Comparison of ENCODE assay signal across 2 cellular contexts in the genomic region with DNA sequence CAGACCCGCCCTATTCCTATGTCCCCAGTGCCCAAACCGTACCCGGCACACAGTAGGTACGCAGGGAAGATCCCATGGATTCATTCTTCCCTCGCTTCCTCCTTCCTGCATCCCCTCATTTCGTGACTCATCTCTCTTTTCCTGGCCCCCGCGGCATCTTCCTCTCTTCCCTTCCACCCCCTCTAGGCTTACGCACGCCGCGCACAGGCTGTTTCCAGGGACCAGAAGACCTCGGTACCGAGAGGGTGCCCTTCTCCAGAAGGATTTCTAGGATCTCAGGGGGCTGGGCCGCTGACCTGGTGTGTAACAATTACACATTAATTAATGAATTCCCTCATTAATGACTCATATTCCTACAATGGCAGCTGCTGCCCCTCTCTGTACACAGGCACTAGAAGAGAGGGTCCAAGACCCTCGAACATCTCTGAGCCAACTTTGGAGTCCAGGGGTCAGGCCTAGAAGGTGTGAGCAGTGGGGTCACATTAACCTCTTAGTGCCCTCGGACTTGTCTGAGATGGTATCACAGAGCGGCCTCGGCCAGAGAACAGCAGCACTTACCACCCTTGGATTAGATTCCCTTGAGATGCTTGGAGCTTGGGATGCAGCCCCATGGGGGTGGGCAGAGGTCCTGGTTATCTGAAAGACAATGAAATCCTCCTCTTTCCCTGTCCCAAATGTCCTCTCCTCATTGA.
TF ChIP-seq lines count a peak whose summit lies in the region.

No MANE protein-coding gene starts in this region.

TF ChIP-seq in HCT116, 20 proteins besides CTCF, POLR2A, EP300 and RAD21 (continued from another document):
- TF ChIP-seq TCF7L2 (IDR thresholded peaks at IDR 0.05; ENCODE audit: borderline replicate concordance, extremely low read depth, insufficient read depth, insufficient read length) (no peak), FOSL1 (IDR thresholded peaks at IDR 0.05; ENCODE audit: low read depth) (no peak), SP1 (IDR thresholded peaks at IDR 0.05; ENCODE audit: low read depth) (no peak), ATF3 (IDR thresholded peaks at IDR 0.05) (no peak), POLR2AphosphoS5 (IDR thresholded peaks at IDR 0.05; ENCODE audit: low read depth, low read length) (no peak), ELF1 (IDR thresholded peaks at IDR 0.05; ENCODE audit: borderline replicate concordance, low read depth) (no peak), YY1 (IDR thresholded peaks at IDR 0.05; ENCODE audit: extremely low read depth, insufficient replicate concordance, low read depth, low read length) (no peak), CEBPB (IDR thresholded peaks at IDR 0.05; ENCODE audit: low read depth) (no peak), ZNF274 (IDR thresholded peaks at IDR 0.05; ENCODE audit: low read depth, low read length) (no peak), EZH2 (IDR thresholded peaks at IDR 0.05) (no peak), ZFX (IDR thresholded peaks at IDR 0.05) (no peak), SIN3A (IDR thresholded peaks at IDR 0.05; ENCODE audit: low read depth) (no peak), EZH2phosphoT487 (IDR thresholded peaks at IDR 0.05; ENCODE audit: borderline replicate concordance) (no peak), EGR1 (IDR thresholded peaks at IDR 0.05; ENCODE audit: low read depth) (no peak), CBX3 (IDR thresholded peaks at IDR 0.05; ENCODE audit: low read depth) (no peak)
- TF ChIP-seq, protein P1, sequence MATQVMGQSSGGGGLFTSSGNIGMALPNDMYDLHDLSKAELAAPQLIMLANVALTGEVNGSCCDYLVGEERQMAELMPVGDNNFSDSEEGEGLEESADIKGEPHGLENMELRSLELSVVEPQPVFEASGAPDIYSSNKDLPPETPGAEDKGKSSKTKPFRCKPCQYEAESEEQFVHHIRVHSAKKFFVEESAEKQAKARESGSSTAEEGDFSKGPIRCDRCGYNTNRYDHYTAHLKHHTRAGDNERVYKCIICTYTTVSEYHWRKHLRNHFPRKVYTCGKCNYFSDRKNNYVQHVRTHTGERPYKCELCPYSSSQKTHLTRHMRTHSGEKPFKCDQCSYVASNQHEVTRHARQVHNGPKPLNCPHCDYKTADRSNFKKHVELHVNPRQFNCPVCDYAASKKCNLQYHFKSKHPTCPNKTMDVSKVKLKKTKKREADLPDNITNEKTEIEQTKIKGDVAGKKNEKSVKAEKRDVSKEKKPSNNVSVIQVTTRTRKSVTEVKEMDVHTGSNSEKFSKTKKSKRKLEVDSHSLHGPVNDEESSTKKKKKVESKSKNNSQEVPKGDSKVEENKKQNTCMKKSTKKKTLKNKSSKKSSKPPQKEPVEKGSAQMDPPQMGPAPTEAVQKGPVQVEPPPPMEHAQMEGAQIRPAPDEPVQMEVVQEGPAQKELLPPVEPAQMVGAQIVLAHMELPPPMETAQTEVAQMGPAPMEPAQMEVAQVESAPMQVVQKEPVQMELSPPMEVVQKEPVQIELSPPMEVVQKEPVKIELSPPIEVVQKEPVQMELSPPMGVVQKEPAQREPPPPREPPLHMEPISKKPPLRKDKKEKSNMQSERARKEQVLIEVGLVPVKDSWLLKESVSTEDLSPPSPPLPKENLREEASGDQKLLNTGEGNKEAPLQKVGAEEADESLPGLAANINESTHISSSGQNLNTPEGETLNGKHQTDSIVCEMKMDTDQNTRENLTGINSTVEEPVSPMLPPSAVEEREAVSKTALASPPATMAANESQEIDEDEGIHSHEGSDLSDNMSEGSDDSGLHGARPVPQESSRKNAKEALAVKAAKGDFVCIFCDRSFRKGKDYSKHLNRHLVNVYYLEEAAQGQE (IDR thresholded peaks at IDR 0.05; ENCODE audit: low read depth): no peak
- TF ChIP-seq, protein P2, sequence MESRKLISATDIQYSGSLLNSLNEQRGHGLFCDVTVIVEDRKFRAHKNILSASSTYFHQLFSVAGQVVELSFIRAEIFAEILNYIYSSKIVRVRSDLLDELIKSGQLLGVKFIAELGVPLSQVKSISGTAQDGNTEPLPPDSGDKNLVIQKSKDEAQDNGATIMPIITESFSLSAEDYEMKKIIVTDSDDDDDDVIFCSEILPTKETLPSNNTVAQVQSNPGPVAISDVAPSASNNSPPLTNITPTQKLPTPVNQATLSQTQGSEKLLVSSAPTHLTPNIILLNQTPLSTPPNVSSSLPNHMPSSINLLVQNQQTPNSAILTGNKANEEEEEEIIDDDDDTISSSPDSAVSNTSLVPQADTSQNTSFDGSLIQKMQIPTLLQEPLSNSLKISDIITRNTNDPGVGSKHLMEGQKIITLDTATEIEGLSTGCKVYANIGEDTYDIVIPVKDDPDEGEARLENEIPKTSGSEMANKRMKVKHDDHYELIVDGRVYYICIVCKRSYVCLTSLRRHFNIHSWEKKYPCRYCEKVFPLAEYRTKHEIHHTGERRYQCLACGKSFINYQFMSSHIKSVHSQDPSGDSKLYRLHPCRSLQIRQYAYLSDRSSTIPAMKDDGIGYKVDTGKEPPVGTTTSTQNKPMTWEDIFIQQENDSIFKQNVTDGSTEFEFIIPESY (IDR thresholded peaks at IDR 0.05; ENCODE audit: extremely low read depth, insufficient replicate concordance, low read length): no peak
- TF ChIP-seq, protein P3, sequence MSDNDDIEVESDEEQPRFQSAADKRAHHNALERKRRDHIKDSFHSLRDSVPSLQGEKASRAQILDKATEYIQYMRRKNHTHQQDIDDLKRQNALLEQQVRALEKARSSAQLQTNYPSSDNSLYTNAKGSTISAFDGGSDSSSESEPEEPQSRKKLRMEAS (IDR thresholded peaks at IDR 0.05): no peak

TF ChIP-seq in WTC11, 78 proteins besides CTCF, POLR2A, EP300 and RAD21 (continued from another document):
- TF ChIP-seq, protein P4, sequence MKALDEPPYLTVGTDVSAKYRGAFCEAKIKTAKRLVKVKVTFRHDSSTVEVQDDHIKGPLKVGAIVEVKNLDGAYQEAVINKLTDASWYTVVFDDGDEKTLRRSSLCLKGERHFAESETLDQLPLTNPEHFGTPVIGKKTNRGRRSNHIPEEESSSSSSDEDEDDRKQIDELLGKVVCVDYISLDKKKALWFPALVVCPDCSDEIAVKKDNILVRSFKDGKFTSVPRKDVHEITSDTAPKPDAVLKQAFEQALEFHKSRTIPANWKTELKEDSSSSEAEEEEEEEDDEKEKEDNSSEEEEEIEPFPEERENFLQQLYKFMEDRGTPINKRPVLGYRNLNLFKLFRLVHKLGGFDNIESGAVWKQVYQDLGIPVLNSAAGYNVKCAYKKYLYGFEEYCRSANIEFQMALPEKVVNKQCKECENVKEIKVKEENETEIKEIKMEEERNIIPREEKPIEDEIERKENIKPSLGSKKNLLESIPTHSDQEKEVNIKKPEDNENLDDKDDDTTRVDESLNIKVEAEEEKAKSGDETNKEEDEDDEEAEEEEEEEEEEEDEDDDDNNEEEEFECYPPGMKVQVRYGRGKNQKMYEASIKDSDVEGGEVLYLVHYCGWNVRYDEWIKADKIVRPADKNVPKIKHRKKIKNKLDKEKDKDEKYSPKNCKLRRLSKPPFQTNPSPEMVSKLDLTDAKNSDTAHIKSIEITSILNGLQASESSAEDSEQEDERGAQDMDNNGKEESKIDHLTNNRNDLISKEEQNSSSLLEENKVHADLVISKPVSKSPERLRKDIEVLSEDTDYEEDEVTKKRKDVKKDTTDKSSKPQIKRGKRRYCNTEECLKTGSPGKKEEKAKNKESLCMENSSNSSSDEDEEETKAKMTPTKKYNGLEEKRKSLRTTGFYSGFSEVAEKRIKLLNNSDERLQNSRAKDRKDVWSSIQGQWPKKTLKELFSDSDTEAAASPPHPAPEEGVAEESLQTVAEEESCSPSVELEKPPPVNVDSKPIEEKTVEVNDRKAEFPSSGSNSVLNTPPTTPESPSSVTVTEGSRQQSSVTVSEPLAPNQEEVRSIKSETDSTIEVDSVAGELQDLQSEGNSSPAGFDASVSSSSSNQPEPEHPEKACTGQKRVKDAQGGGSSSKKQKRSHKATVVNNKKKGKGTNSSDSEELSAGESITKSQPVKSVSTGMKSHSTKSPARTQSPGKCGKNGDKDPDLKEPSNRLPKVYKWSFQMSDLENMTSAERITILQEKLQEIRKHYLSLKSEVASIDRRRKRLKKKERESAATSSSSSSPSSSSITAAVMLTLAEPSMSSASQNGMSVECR (CRISPR knock-in tag; IDR thresholded peaks at IDR 0.05; ENCODE audit: borderline replicate concordance): 0 out of 2 replicates have a peak, but pooled peaks have one; percentile 53
